ENCODE assay signal across 2 cellular contexts in genomic region chr12:2752676-2753371, GRCh38.
TF ChIP-seq lines count a peak whose summit lies in the region.

No MANE protein-coding gene starts in this region.

TF ChIP-seq in HCT116, 20 proteins besides CTCF, POLR2A, EP300 and RAD21:
- TF ChIP-seq POLR2AphosphoS5 (IDR thresholded peaks at IDR 0.05; ENCODE audit: low read depth, low read length) (peak; percentile 29; the same call in 1 of the 2 replicates), MAX (IDR thresholded peaks at IDR 0.05) (peak; percentile 52), CBX3 (IDR thresholded peaks at IDR 0.05; ENCODE audit: low read depth) (peak; percentile 52; the same call in 1 of the 2 replicates), SIN3A (IDR thresholded peaks at IDR 0.05; ENCODE audit: low read depth) (peak; percentile 75; the same call in 1 of the 2 replicates), JUND (IDR thresholded peaks at IDR 0.05) (no peak)
- TF ChIP-seq, protein P1, sequence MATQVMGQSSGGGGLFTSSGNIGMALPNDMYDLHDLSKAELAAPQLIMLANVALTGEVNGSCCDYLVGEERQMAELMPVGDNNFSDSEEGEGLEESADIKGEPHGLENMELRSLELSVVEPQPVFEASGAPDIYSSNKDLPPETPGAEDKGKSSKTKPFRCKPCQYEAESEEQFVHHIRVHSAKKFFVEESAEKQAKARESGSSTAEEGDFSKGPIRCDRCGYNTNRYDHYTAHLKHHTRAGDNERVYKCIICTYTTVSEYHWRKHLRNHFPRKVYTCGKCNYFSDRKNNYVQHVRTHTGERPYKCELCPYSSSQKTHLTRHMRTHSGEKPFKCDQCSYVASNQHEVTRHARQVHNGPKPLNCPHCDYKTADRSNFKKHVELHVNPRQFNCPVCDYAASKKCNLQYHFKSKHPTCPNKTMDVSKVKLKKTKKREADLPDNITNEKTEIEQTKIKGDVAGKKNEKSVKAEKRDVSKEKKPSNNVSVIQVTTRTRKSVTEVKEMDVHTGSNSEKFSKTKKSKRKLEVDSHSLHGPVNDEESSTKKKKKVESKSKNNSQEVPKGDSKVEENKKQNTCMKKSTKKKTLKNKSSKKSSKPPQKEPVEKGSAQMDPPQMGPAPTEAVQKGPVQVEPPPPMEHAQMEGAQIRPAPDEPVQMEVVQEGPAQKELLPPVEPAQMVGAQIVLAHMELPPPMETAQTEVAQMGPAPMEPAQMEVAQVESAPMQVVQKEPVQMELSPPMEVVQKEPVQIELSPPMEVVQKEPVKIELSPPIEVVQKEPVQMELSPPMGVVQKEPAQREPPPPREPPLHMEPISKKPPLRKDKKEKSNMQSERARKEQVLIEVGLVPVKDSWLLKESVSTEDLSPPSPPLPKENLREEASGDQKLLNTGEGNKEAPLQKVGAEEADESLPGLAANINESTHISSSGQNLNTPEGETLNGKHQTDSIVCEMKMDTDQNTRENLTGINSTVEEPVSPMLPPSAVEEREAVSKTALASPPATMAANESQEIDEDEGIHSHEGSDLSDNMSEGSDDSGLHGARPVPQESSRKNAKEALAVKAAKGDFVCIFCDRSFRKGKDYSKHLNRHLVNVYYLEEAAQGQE (IDR thresholded peaks at IDR 0.05; ENCODE audit: low read depth), result peak; percentile 100

TF ChIP-seq in SK-N-SH treated with all-trans-retinoic acid at 6 μM for 48 hours, 23 proteins besides CTCF, POLR2A, EP300 and RAD21 (continued from another document):
- TF ChIP-seq ZFP30 (CRISPR knock-in tag; IDR thresholded peaks at IDR 0.05) (peak; percentile 71), ZC3H10 (CRISPR knock-in tag; IDR thresholded peaks at IDR 0.05) (peak; percentile 81; the same call in 1 of the 2 replicates), ZNF565 (CRISPR knock-in tag; conservative IDR thresholded peaks at IDR 0.05; ENCODE audit: low read depth) (peak; percentile 88), TCF4 (CRISPR knock-in tag; IDR thresholded peaks at IDR 0.05; ENCODE audit: borderline replicate concordance) (0 out of 2 replicates have a peak, but pooled peaks have one; percentile 23), CSDC2 (CRISPR knock-in tag; IDR thresholded peaks at IDR 0.05) (peak; percentile 99), ESRRG (CRISPR knock-in tag; IDR thresholded peaks at IDR 0.05) (no peak), PATZ1 (CRISPR knock-in tag; IDR thresholded peaks at IDR 0.05; ENCODE audit: borderline replicate concordance) (0 out of 2 replicates have a peak, but pooled peaks have one; percentile 60), GLIS3 (CRISPR knock-in tag; IDR thresholded peaks at IDR 0.05) (peak; percentile 91), OSR1 (CRISPR knock-in tag; IDR thresholded peaks at IDR 0.05) (no peak), ZNF70 (CRISPR knock-in tag; IDR thresholded peaks at IDR 0.05) (peak; percentile 58), ZFP3 (CRISPR knock-in tag; IDR thresholded peaks at IDR 0.05) (peak; percentile 93), RARB (CRISPR knock-in tag; IDR thresholded peaks at IDR 0.05) (0 out of 2 replicates have a peak, but pooled peaks have one; percentile 69), ARNTL (CRISPR knock-in tag; IDR thresholded peaks at IDR 0.05; ENCODE audit: borderline replicate concordance, low read depth) (no peak), ZNF8 (CRISPR knock-in tag; IDR thresholded peaks at IDR 0.05) (peak; percentile 27; the same call in 1 of the 2 replicates), SNAI2 (CRISPR knock-in tag; IDR thresholded peaks at IDR 0.05) (peak; percentile 98), CSRNP3 (CRISPR knock-in tag; IDR thresholded peaks at IDR 0.05) (no peak), TOX (CRISPR knock-in tag; IDR thresholded peaks at IDR 0.05; ENCODE audit: borderline replicate concordance) (no peak; the same call in 1 of the 2 replicates), ISL1 (CRISPR knock-in tag; IDR thresholded peaks at IDR 0.05) (peak; percentile 71), PPARA (CRISPR knock-in tag; IDR thresholded peaks at IDR 0.05; ENCODE audit: borderline replicate concordance) (peak; percentile 89), POU6F1 (CRISPR knock-in tag; IDR thresholded peaks at IDR 0.05; ENCODE audit: borderline replicate concordance, low read depth) (no peak)
- TF ChIP-seq, protein P2, sequence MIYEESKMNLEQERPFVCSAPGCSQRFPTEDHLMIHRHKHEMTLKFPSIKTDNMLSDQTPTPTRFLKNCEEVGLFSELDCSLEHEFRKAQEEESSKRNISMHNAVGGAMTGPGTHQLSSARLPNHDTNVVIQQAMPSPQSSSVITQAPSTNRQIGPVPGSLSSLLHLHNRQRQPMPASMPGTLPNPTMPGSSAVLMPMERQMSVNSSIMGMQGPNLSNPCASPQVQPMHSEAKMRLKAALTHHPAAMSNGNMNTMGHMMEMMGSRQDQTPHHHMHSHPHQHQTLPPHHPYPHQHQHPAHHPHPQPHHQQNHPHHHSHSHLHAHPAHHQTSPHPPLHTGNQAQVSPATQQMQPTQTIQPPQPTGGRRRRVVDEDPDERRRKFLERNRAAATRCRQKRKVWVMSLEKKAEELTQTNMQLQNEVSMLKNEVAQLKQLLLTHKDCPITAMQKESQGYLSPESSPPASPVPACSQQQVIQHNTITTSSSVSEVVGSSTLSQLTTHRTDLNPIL (CRISPR knock-in tag; IDR thresholded peaks at IDR 0.05; ENCODE audit: low read depth), result no peak
- TF ChIP-seq, protein P3, sequence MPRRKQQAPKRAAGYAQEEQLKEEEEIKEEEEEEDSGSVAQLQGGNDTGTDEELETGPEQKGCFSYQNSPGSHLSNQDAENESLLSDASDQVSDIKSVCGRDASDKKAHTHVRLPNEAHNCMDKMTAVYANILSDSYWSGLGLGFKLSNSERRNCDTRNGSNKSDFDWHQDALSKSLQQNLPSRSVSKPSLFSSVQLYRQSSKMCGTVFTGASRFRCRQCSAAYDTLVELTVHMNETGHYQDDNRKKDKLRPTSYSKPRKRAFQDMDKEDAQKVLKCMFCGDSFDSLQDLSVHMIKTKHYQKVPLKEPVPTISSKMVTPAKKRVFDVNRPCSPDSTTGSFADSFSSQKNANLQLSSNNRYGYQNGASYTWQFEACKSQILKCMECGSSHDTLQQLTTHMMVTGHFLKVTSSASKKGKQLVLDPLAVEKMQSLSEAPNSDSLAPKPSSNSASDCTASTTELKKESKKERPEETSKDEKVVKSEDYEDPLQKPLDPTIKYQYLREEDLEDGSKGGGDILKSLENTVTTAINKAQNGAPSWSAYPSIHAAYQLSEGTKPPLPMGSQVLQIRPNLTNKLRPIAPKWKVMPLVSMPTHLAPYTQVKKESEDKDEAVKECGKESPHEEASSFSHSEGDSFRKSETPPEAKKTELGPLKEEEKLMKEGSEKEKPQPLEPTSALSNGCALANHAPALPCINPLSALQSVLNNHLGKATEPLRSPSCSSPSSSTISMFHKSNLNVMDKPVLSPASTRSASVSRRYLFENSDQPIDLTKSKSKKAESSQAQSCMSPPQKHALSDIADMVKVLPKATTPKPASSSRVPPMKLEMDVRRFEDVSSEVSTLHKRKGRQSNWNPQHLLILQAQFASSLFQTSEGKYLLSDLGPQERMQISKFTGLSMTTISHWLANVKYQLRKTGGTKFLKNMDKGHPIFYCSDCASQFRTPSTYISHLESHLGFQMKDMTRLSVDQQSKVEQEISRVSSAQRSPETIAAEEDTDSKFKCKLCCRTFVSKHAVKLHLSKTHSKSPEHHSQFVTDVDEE (CRISPR knock-in tag; IDR thresholded peaks at IDR 0.05), result peak; percentile 94; the same call in 1 of the 2 replicates
